Comparison of ENCODE assay signal across 24 cellular contexts in the genomic region with DNA sequence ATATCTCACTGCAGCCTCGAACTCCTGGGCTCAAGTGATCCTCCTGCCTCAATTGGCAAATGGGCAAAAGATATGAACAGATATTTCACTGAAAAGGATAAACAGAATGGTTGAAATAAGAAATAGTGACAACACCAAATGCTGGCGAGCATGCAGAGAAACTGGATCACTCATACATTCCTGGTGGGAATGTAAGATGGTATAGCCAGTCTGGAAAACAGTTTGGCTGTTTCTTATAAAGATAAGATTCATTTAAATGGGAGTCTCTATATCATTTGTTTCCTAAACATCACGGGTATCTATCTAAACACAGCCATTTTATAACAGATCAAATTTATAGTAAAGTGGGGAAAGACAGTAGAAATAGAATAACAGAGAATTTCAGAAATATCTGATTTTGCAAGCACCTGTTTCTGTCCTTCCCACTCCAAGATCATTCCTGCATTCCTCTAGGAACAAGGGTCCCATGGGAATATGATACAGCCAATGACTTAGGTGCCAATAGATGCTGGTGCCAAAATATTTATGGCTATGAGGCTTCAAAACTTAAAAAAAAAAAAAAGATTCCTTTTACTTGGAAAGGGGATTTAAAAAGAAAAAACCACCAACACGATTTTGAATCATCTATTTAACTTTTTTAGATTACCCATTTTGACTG.
"Had no signal": no experiment of that assay in that cellular context is flagged by ENCODE, and none has a peak within 500 bp of the region (broad histone marks: within the 10 kb centered on the region; RNA-seq: fewer than 3 reads in every experiment).

No MANE protein-coding gene starts in this region.

- H3K4me1 ChIP-seq: left ventricle myocardium inferior, right atrium auricular region, right lobe of liver, upper lobe of right lung had no signal

- DNase-seq: islet precursor cell; left ventricle myocardium inferior; mesendoderm; naive thymus-derived CD4-positive, alpha-beta T cell; ovary; right lobe of liver; stimulated activated CD4-positive, alpha-beta T cell treated with anti-CD3 and anti-CD28 coated beads, Interleukin-12 subunit alpha, Interleukin-12 subunit beta, amount 100 ng/mL, for 4 hours; stimulated activated CD4-positive, alpha-beta T cell treated with anti-CD3 and anti-CD28 coated beads, Interleukin-15, amount 100 ng/mL, for 24 hours; stimulated activated CD4-positive, alpha-beta T cell treated with anti-CD3 and anti-CD28 coated beads, Interleukin-2, amount 100 ng/mL, for 24 hours; stimulated activated CD4-positive, alpha-beta T cell treated with anti-CD3 and anti-CD28 coated beads, Interleukin-4, amount 100 ng/mL, for 24 hours; stimulated activated naive CD4-positive, alpha-beta T cell; tibial artery; upper lobe of right lung had no signal

- H3K4me3 ChIP-seq: hepatocyte, left ventricle myocardium inferior, lung, ovary, right atrium auricular region, right lobe of liver, skin epidermis, suprapubic skin, thoracic aorta, tibial artery, upper lobe of right lung had no signal

- H3K27ac ChIP-seq: hepatocyte, left ventricle myocardium inferior, ovary, right atrium auricular region, right lobe of liver, skin epidermis, suprapubic skin, thoracic aorta, tibial artery, upper lobe of right lung had no signal

- H3K27me3 ChIP-seq: hepatocyte, ovary, right atrium auricular region, right lobe of liver, suprapubic skin, tibial artery, upper lobe of right lung had no signal

- H3K36me3 ChIP-seq: ovary, right atrium auricular region, right lobe of liver, thoracic aorta had no signal

- H3K9me3 Mint-ChIP-seq: mesothelial cell of epicardium; naive thymus-derived CD4-positive, alpha-beta T cell; natural killer cell treated with Interleukin-12 subunit alpha and Interleukin-12 subunit beta and Interleukin-15 and Interleukin-18, amount 100 ng/mL, for 72 hours; stimulated activated effector memory CD8-positive, alpha-beta T cell treated with anti-CD3 and anti-CD28 coated beads, Interleukin-12 subunit alpha, Interleukin-12 subunit beta, amount 100 ng/mL, for 72 hours; stimulated activated naive CD8-positive, alpha-beta T cell treated with anti-CD3 and anti-CD28 coated beads, Interleukin-15, Interleukin-2, amounts not matched to agents 100 ng/mL and 50 ng/mL, for 24 hours had no signal

- H3K9me3 ChIP-seq: left ventricle myocardium inferior, ovary, right atrium auricular region, right lobe of liver, suprapubic skin, thoracic aorta, tibial artery, upper lobe of right lung had no signal

- H3K4me1 Mint-ChIP-seq: mesothelial cell of epicardium; stimulated activated effector memory CD8-positive, alpha-beta T cell treated with anti-CD3 and anti-CD28 coated beads, Interleukin-12 subunit alpha, Interleukin-12 subunit beta, amount 100 ng/mL, for 72 hours had no signal

- H3K27ac Mint-ChIP-seq: mesothelial cell of epicardium; naive thymus-derived CD4-positive, alpha-beta T cell; natural killer cell treated with Interleukin-12 subunit alpha and Interleukin-12 subunit beta and Interleukin-15 and Interleukin-18, amount 100 ng/mL, for 72 hours; progenitor cell of endocrine pancreas; stimulated activated effector memory CD8-positive, alpha-beta T cell treated with anti-CD3 and anti-CD28 coated beads, Interleukin-12 subunit alpha, Interleukin-12 subunit beta, amount 100 ng/mL, for 72 hours; stimulated activated naive CD8-positive, alpha-beta T cell treated with anti-CD3 and anti-CD28 coated beads, Interleukin-15, Interleukin-2, amounts not matched to agents 100 ng/mL and 50 ng/mL, for 24 hours had no signal

- H3K4me3 Mint-ChIP-seq: mesothelial cell of epicardium; naive thymus-derived CD4-positive, alpha-beta T cell; natural killer cell treated with Interleukin-12 subunit alpha and Interleukin-12 subunit beta and Interleukin-15 and Interleukin-18, amount 100 ng/mL, for 72 hours; stimulated activated effector memory CD8-positive, alpha-beta T cell treated with anti-CD3 and anti-CD28 coated beads, Interleukin-12 subunit alpha, Interleukin-12 subunit beta, amount 100 ng/mL, for 72 hours; stimulated activated naive CD8-positive, alpha-beta T cell treated with anti-CD3 and anti-CD28 coated beads, Interleukin-15, Interleukin-2, amounts not matched to agents 100 ng/mL and 50 ng/mL, for 24 hours had no signal

- H3K27me3 Mint-ChIP-seq: naive thymus-derived CD4-positive, alpha-beta T cell; natural killer cell treated with Interleukin-12 subunit alpha and Interleukin-12 subunit beta and Interleukin-15 and Interleukin-18, amount 100 ng/mL, for 72 hours; progenitor cell of endocrine pancreas; stimulated activated naive CD8-positive, alpha-beta T cell treated with anti-CD3 and anti-CD28 coated beads, Interleukin-15, Interleukin-2, amounts not matched to agents 100 ng/mL and 50 ng/mL, for 24 hours had no signal
